Comparison of ENCODE assay signal across 10 cellular contexts in genomic region chr12:58346032-58346632, GRCh38.
DNase-seq lines count a peak whose midpoint lies in the region; ATAC-seq, FAIRE-seq and TF ChIP-seq lines count a peak whose summit lies in the region.
"Had no signal": no experiment of that assay in that cellular context is flagged by ENCODE, and none has a peak within 500 bp of the region (broad histone marks: within the 10 kb centered on the region; RNA-seq: fewer than 3 reads in every experiment).

No MANE protein-coding gene starts in this region.

- H3K4me1 Mint-ChIP-seq in naive thymus-derived CD4-positive, alpha-beta T cell: no peaks in the 10 kb centered on the region

- H3K79me2 ChIP-seq in PC-3 (ENCODE audit: low read length): no peaks in the 10 kb centered on the region
- H3K79me2 ChIP-seq in H1 (ENCODE audit: control insufficient read depth in 1 of 2, insufficient read depth in 2 of 2, low read length in 2 of 2): no peaks in the 10 kb centered on the region

- no peak overlapping the region for H2AFZ ChIP-seq in PC-3 (ENCODE audit: low read length)
- no peak overlapping the region for H2AFZ ChIP-seq in H1 (ENCODE audit: low read length)

- peak; percentile 49 for DNase-seq in COLO829 (ENCODE audit: low spot score)
- DNase-seq in HuH-7 (ENCODE audit: low spot score): peak; percentile 26
- DNase-seq in PC-3: peak; percentile 79
- DNase-seq in H1 (ENCODE audit: low read depth in 1 of 2, low spot score in 2 of 2): no peak
- peak in 5 of 9 donors; percentile 8 to 27 (median 16) for DNase-seq in naive thymus-derived CD4-positive, alpha-beta T cell
- no peak for DNase-seq in ureter (ENCODE audit: low spot score)
- DNase-seq: left cardiac atrium had no signal

- H3K4ac ChIP-seq in H1 (replicated peaks; ENCODE audit: insufficient read length, low read depth, low read length): no peak overlapping the region

- H3F3A ChIP-seq in PC-3 (ENCODE audit: low read length, unreplicated experiment): no peaks in the 10 kb centered on the region

- no peak overlapping the region for H3K4me3 Mint-ChIP-seq in naive thymus-derived CD4-positive, alpha-beta T cell
- H3K4me3 Mint-ChIP-seq: IgD-negative memory B cell had no signal

- no peak overlapping the region for H2BK120ac ChIP-seq in H1 (replicated peaks; ENCODE audit: low read depth, low read length)

- no peak for FAIRE-seq in H1 (lab: Jason Lieb, UNC)

- no peaks in the 10 kb centered on the region for H3K27me3 ChIP-seq in PC-3 (ENCODE audit: low read length)
- no peaks in the 10 kb centered on the region for H3K27me3 ChIP-seq in H1 (replicated peaks in 1 of 4; ENCODE audit: control insufficient read depth in 3 of 4, extremely low read depth in 1 of 4, insufficient read depth in 3 of 4, low read length in 3 of 4)
- H3K27me3 ChIP-seq in naive thymus-derived CD4-positive, alpha-beta T cell (ENCODE audit: control insufficient read depth in 2 of 2, insufficient read depth in 2 of 2, low read length in 2 of 2): no peaks in the 10 kb centered on the region

- H3K23me2 ChIP-seq in H1 (ENCODE audit: low read depth, low read length): no peaks in the 10 kb centered on the region

- H2BK15ac ChIP-seq in H1 (ENCODE audit: low read length): no peak overlapping the region

- H3K27me3 Mint-ChIP-seq in naive thymus-derived CD4-positive, alpha-beta T cell: peaks cover 16 to 30% (median 21%) of the 10 kb centered on the region in 5 donors

- POLR2A ChIA-PET in PC-3 (lab: Charles Lee; ENCODE audit: unreplicated experiment): no interaction called here
- POLR2A ChIA-PET in H1 (lab: Charles Lee; ENCODE audit: partially characterized antibody): no interaction called here
- POLR2A ChIA-PET in naive thymus-derived CD4-positive, alpha-beta T cell (lab: Charles Lee): no interaction called here

- H3K9me3 ChIP-seq in PC-3 (ENCODE audit: low read length) (no peaks in the 10 kb centered on the region), H1 (ENCODE audit: insufficient read depth in 2 of 2, low read depth in 1 of 2, low read length in 1 of 2) (no peaks in the 10 kb centered on the region)
- no peaks in the 10 kb centered on the region for H3K9me3 ChIP-seq in naive thymus-derived CD4-positive, alpha-beta T cell (ENCODE audit: control insufficient read depth in 2 of 3, low read length in 3 of 3)

- peak overlapping the region; percentile 28; the same call in 1 of the 2 replicates for H3K9ac ChIP-seq in PC-3 (ENCODE audit: low read length)
- no peak overlapping the region for H3K9ac ChIP-seq in H1 (replicated peaks in 1 of 4; ENCODE audit: extremely low read depth in 1 of 4, low read depth in 3 of 4, low read length in 3 of 4)

- intact Hi-C loops in PC-3 (cut with micrococcal nuclease): loop anchor here (1.0 to 10.0 kb wide), 12 partner anchors 69 to 806 kb away; no protein-coding TSS in a partner anchor
- intact Hi-C loops in naive thymus-derived CD4-positive, alpha-beta T cell (cut with micrococcal nuclease): loop anchor here (1.0 to 10.0 kb wide), 5 partner anchors 97 to 806 kb away; no protein-coding TSS in a partner anchor

- no peak overlapping the region for H2AK5ac ChIP-seq in H1 (ENCODE audit: low read depth, low read length)

- no peak overlapping the region for H2BK12ac ChIP-seq in H1 (ENCODE audit: low read depth, low read length)

- H3K9me3 Mint-ChIP-seq in naive thymus-derived CD4-positive, alpha-beta T cell: peaks cover 0 to 7% (median 0%) of the 10 kb centered on the region in 11 donors

- no peak overlapping the region for H4K91ac ChIP-seq in H1 (replicated peaks; ENCODE audit: insufficient read length, low read length)

- H2BK20ac ChIP-seq in H1 (ENCODE audit: low read length): no peak overlapping the region

- H3K18ac ChIP-seq in H1 (ENCODE audit: extremely low read depth, low read length): no peak overlapping the region

- H3K56ac ChIP-seq in H1 (replicated peaks; ENCODE audit: insufficient read length, low read depth, low read length): no peak overlapping the region

- BruUV-seq in PC-3 (replicated peaks; lab: Mats Ljungman, UMichigan): no TSS peak

- ATAC-seq in GM19351 (IDR thresholded peaks at IDR 0.05; ENCODE audit: unreplicated experiment): peak; percentile 81
- ATAC-seq in PC-3: peak; percentile 77
- no peak for ATAC-seq in naive thymus-derived CD4-positive, alpha-beta T cell
- ATAC-seq in HG03460 (IDR thresholded peaks at IDR 0.05; ENCODE audit: unreplicated experiment): no peak

- no peak for TF ChIP-seq EP300 in H1 (IDR thresholded peaks at IDR 0.05; ENCODE audit: borderline replicate concordance in 1 of 2, low read depth in 2 of 2, low read length in 2 of 2)

- TF ChIP-seq POLR2A in H1 (IDR thresholded peaks at IDR 0.05; ENCODE audit: control extremely low read depth in 1 of 2, low read depth in 2 of 2, low read length in 2 of 2): no peak

- H3K36me3 ChIP-seq in PC-3 (ENCODE audit: low read depth, low read length): no peaks in the 10 kb centered on the region
- H3K36me3 ChIP-seq in H1 (ENCODE audit: control insufficient read depth in 2 of 4, insufficient read depth in 4 of 4, low read length in 3 of 4): no peaks in the 10 kb centered on the region
- H3K36me3 ChIP-seq in naive thymus-derived CD4-positive, alpha-beta T cell (ENCODE audit: control insufficient read depth in 2 of 3, insufficient read depth in 3 of 3, low read length in 3 of 3): no peaks in the 10 kb centered on the region

- H3K79me1 ChIP-seq in H1 (ENCODE audit: low read depth, low read length): no peaks in the 10 kb centered on the region

- CTCF ChIA-PET in PC-3 (lab: Charles Lee) (no interaction called here), H1 (lab: Charles Lee; ENCODE audit: partially characterized antibody) (interaction anchor here (0.7 to 3.2 kb wide), 18 partner anchors 11 to 812 kb away, joined by 3 to 15 read pairs (median 4); no protein-coding TSS in a partner anchor)
- CTCF ChIA-PET in naive thymus-derived CD4-positive, alpha-beta T cell (lab: Charles Lee): interaction anchor here (0.9 kb wide), 1 partner anchor 16 kb away, joined by 3 read pairs; no protein-coding TSS in a partner anchor

- no peaks in the 10 kb centered on the region for H3K9me2 ChIP-seq in PC-3 (replicated peaks; ENCODE audit: low read length)

- TF ChIP-seq CTCF in PC-3 (conservative IDR thresholded peaks at IDR 0.05; ENCODE audit: low read depth, low read length) (peak; percentile 89), H1 (IDR thresholded peaks at IDR 0.05; ENCODE audit: control extremely low read depth in 1 of 3, insufficient read depth in 1 of 3, low read depth in 1 of 3, low read length in 3 of 3) (peak in 2 of 3 experiments; percentile 53 to 61; a peak in 2 of 4 replicates)

- 48% methylated on average over 7 of the region's 7 CpGs; no CpG with 5 or more reads in 1 of the 2 experiments for WGBS in H1 (ENCODE audit: extremely low coverage in 1 of 2, insufficient coverage in 1 of 2, insufficient read length in 1 of 2, insufficient replicate concordance in 2 of 2, low coverage in 1 of 2, low lambda C conversion rate in 2 of 2, missing lambda C conversion rate in 1 of 2), 2 experiments

- no peak overlapping the region for H2BK5ac ChIP-seq in H1 (ENCODE audit: low read depth, low read length)

- H3K27ac Mint-ChIP-seq in naive thymus-derived CD4-positive, alpha-beta T cell: no peak overlapping the region
- H3K27ac Mint-ChIP-seq: IgD-negative memory B cell had no signal

- H3K4me1 ChIP-seq in PC-3 (ENCODE audit: insufficient read depth, low read length): peaks cover 18% of the 10 kb centered on the region
- no peaks in the 10 kb centered on the region for H3K4me1 ChIP-seq in H1 (replicated peaks in 1 of 4; ENCODE audit: control insufficient read depth in 3 of 4, insufficient read depth in 4 of 4, low read length in 3 of 4)
- H3K4me1 ChIP-seq in naive thymus-derived CD4-positive, alpha-beta T cell (ENCODE audit: control insufficient read depth in 2 of 2, insufficient read depth in 2 of 2, low read length in 2 of 2): no peaks in the 10 kb centered on the region

- no peaks in the 10 kb centered on the region for H3K36me3 Mint-ChIP-seq in naive thymus-derived CD4-positive, alpha-beta T cell
- H3K36me3 Mint-ChIP-seq: IgD-negative memory B cell had no signal

- no peak overlapping the region for H4K5ac ChIP-seq in H1 (ENCODE audit: insufficient read length, low read depth, low read length)

- TF ChIP-seq RAD21 in H1 (IDR thresholded peaks at IDR 0.05 in 1 of 2, conservative IDR thresholded peaks at IDR 0.05 in 1 of 2; ENCODE audit: low read depth in 2 of 2, low read length in 2 of 2): peak; percentile 84 to 88

- no peak overlapping the region for H3K14ac ChIP-seq in H1 (ENCODE audit: insufficient read length)

- no peak overlapping the region for H3K4me2 ChIP-seq in PC-3 (ENCODE audit: low read length)
- H3K4me2 ChIP-seq in H1 (ENCODE audit: insufficient read depth in 1 of 2, low read depth in 2 of 2, low read length in 2 of 2): no peak overlapping the region

- H4K8ac ChIP-seq in H1 (ENCODE audit: extremely low read depth, insufficient read depth, low read length): no peak overlapping the region

- no peak overlapping the region for H3K4me3 ChIP-seq in PC-3 (ENCODE audit: low read length)
- no peak overlapping the region for H3K4me3 ChIP-seq in H1 (ENCODE audit: extremely low read depth in 1 of 4, insufficient read depth in 2 of 4, low read depth in 3 of 4, low read length in 4 of 4)
- H3K4me3 ChIP-seq in naive thymus-derived CD4-positive, alpha-beta T cell (ENCODE audit: low read length): no peak overlapping the region

- H3K23ac ChIP-seq in H1 (ENCODE audit: insufficient read length): no peak overlapping the region

- H3K27ac ChIP-seq in PC-3 (ENCODE audit: low read length): peak overlapping the region; percentile 26
- no peak overlapping the region for H3K27ac ChIP-seq in H1 (ENCODE audit: low read depth, low read length)
- no peak overlapping the region for H3K27ac ChIP-seq in naive thymus-derived CD4-positive, alpha-beta T cell (ENCODE audit: low read depth, low read length)

- H4K20me1 ChIP-seq in PC-3 (ENCODE audit: low read length): no peaks in the 10 kb centered on the region
- H4K20me1 ChIP-seq in H1 (replicated peaks in 1 of 2; ENCODE audit: control insufficient read depth in 1 of 2, insufficient read depth in 2 of 2, low read length in 2 of 2): no peaks in the 10 kb centered on the region

TF ChIP-seq in H1, 55 proteins besides CTCF, POLR2A, EP300 and RAD21 (continues in another document):
- TF ChIP-seq TAF1 (IDR thresholded peaks at IDR 0.05; ENCODE audit: low read depth, low read length) (no peak), RFX5 (IDR thresholded peaks at IDR 0.05; ENCODE audit: borderline replicate concordance, low read depth, low read length) (no peak), SUZ12 (IDR thresholded peaks at IDR 0.05; ENCODE audit: low read length) (no peak), ATF2 (IDR thresholded peaks at IDR 0.05; ENCODE audit: low read length) (no peak)

Comparison
In these comparisons a context has a peak if more than half of its experiments do, and no peak if none do; other contexts are left out.
1. DNase-seq: peak in COLO829 (single experiment), HuH-7 (single experiment), PC-3 (single experiment) and naive thymus-derived CD4-positive, alpha-beta T cell (5 of 9); none in H1 (0 of 2) and ureter (single experiment).
2. ATAC-seq: peak in GM19351 (single experiment) and PC-3 (single experiment); none in naive thymus-derived CD4-positive, alpha-beta T cell (single experiment) and HG03460 (single experiment).